In the genomic region with DNA sequence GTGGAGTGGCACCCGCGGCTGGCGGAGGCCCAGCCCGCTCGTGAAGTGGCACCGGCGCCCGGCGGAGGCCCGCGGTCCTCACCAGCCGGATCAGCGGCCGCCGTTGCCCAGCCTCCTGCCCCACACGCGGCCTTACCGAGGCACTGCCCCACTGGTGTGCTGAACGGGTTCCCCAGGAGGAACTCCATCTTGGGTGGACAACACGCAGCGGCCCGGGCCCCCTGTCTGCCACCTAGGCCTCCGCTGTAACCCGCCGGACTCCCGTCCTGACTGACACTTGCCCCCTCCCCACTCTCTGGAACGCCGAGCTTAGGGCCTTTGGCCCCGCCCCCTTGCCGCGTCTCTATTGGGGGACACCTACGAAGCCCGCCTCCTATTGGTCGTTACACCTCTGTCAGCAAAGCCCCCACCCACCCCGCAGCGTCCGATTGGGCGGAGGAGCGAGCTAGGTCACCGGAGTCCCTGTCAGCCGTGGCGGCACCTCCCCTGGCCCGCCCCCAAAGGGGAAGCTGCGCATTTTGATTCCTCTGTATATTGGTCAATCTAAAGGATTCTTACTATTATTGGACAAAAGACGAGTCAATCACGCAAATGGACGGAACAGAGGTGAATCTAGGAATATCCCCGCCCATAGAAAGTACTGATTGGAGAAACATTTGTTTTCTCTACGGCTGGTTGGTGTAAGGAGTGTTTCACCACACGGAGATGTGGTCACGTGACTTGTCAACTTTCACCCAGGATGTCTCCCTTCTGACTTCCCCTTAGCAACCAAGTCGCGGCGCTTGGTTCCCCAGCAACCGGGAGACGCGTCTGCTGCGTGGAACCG, we compare ENCODE assay signal across 1 cellular context.
TF ChIP-seq lines count a peak whose summit lies in the region.

DRC3 (plus strand) TSS at position 737 of the 826 bp plus-strand sequence. CDS start 4,737 bp downstream, outside the sequence.
TOM1L2 (minus strand) TSS at position 275 of the 826 bp plus-strand sequence; CDS start at position 188, 87 bp downstream.

TF ChIP-seq in K562, 482 proteins besides CTCF, POLR2A, EP300 and RAD21 (continued from another document and continues in another):
- TF ChIP-seq ZNF639 (CRISPR knock-in tag; conservative IDR thresholded peaks at IDR 0.05 in 1 of 2, IDR thresholded peaks at IDR 0.05 in 1 of 2) (0 out of 4 replicates have a peak, but pooled peaks of 1 of the 2 experiments have one; percentile 47), CHCHD3 (CRISPR knock-in tag; IDR thresholded peaks at IDR 0.05) (no peak), ZNF146 (CRISPR knock-in tag; IDR thresholded peaks at IDR 0.05; ENCODE audit: unreplicated experiment) (no peak), HDGF (IDR thresholded peaks at IDR 0.05) (no peak), RBM22 (IDR thresholded peaks at IDR 0.05; ENCODE audit: low read depth, low read length, poor library complexity, severe bottlenecking) (no peak), CTBP1 (IDR thresholded peaks at IDR 0.05; ENCODE audit: borderline replicate concordance) (0 out of 2 replicates have a peak, but pooled peaks have one; percentile 7), HNRNPUL1 (IDR thresholded peaks at IDR 0.05; ENCODE audit: low read length) (no peak), CREBBP (IDR thresholded peaks at IDR 0.05; ENCODE audit: low read depth, low read length) (no peak), NKRF (IDR thresholded peaks at IDR 0.05; ENCODE audit: borderline replicate concordance) (no peak), HDAC2 (IDR thresholded peaks at IDR 0.05) (no peak), TAF9B (IDR thresholded peaks at IDR 0.05; ENCODE audit: partially characterized antibody) (no peak), ZNF586 (CRISPR knock-in tag; conservative IDR thresholded peaks at IDR 0.05) (no peak), L3MBTL2 (IDR thresholded peaks at IDR 0.05) (peak; percentile 59; the same call in 1 of the 2 replicates), ZC3H8 (IDR thresholded peaks at IDR 0.05) (no peak), RBM34 (IDR thresholded peaks at IDR 0.05; ENCODE audit: borderline replicate concordance, insufficient read depth, low read length) (no peak), POLR2H (tag; IDR thresholded peaks at IDR 0.05; ENCODE audit: low read depth) (no peak), NR2F6 (CRISPR knock-in tag; IDR thresholded peaks at IDR 0.05) (no peak), ZNF282 (CRISPR knock-in tag; IDR thresholded peaks at IDR 0.05) (no peak), YBX1 (IDR thresholded peaks at IDR 0.05) (no peak), XRCC5 (IDR thresholded peaks at IDR 0.05; ENCODE audit: low read depth, low read length) (no peak), LCOR (CRISPR knock-in tag; IDR thresholded peaks at IDR 0.05) (0 out of 2 replicates have a peak, but pooled peaks have one; percentile 38), ZFP30 (CRISPR knock-in tag; IDR thresholded peaks at IDR 0.05; ENCODE audit: borderline replicate concordance) (no peak), SRSF9 (IDR thresholded peaks at IDR 0.05; ENCODE audit: borderline replicate concordance, low read depth, low read length) (no peak), NFYB (IDR thresholded peaks at IDR 0.05; ENCODE audit: extremely low read depth, insufficient read length) (peak; percentile 91), ZNF41 (CRISPR knock-in tag; conservative IDR thresholded peaks at IDR 0.05) (no peak), ARNT (IDR thresholded peaks at IDR 0.05) (no peak), BACH1 (tag; IDR thresholded peaks at IDR 0.05) (no peak), SAFB2 (IDR thresholded peaks at IDR 0.05; ENCODE audit: borderline replicate concordance, low read depth, low read length, severe bottlenecking) (no peak), FOXM1 (IDR thresholded peaks at IDR 0.05; ENCODE audit: low read depth) (peak; percentile 80), FOXM1 (CRISPR knock-in tag; IDR thresholded peaks at IDR 0.05; ENCODE audit: low read depth) (no peak), HNRNPK (IDR thresholded peaks at IDR 0.05; ENCODE audit: low read depth, low read length, poor library complexity, severe bottlenecking) (no peak), DDX20 (tag; IDR thresholded peaks at IDR 0.05; ENCODE audit: low read depth) (no peak), RUNX1 (IDR thresholded peaks at IDR 0.05; ENCODE audit: low read depth) (no peak), MAZ (CRISPR knock-in tag; conservative IDR thresholded peaks at IDR 0.05 in 1 of 2, IDR thresholded peaks at IDR 0.05 in 1 of 2) (peak; percentile 69 to 88; a peak in 2 of 4 replicates), DNMT1 (IDR thresholded peaks at IDR 0.05) (no peak), TBP (optimal IDR thresholded peaks at IDR 0.05; ENCODE audit: low read depth, low read length) (no peak), MTA3 (IDR thresholded peaks at IDR 0.05; ENCODE audit: borderline replicate concordance) (peak; percentile 32; the same call in 1 of the 2 replicates), BRD9 (IDR thresholded peaks at IDR 0.05; ENCODE audit: low read depth, partially characterized antibody) (no peak), CLOCK (CRISPR knock-in tag; IDR thresholded peaks at IDR 0.05; ENCODE audit: borderline replicate concordance) (no peak), OTX1 (CRISPR knock-in tag; IDR thresholded peaks at IDR 0.05) (no peak), TARDBP (IDR thresholded peaks at IDR 0.05) (no peak)
- TF ChIP-seq, protein P1, sequence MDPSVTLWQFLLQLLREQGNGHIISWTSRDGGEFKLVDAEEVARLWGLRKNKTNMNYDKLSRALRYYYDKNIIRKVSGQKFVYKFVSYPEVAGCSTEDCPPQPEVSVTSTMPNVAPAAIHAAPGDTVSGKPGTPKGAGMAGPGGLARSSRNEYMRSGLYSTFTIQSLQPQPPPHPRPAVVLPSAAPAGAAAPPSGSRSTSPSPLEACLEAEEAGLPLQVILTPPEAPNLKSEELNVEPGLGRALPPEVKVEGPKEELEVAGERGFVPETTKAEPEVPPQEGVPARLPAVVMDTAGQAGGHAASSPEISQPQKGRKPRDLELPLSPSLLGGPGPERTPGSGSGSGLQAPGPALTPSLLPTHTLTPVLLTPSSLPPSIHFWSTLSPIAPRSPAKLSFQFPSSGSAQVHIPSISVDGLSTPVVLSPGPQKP (CRISPR knock-in tag; IDR thresholded peaks at IDR 0.05): no peak
- TF ChIP-seq, protein P2, sequence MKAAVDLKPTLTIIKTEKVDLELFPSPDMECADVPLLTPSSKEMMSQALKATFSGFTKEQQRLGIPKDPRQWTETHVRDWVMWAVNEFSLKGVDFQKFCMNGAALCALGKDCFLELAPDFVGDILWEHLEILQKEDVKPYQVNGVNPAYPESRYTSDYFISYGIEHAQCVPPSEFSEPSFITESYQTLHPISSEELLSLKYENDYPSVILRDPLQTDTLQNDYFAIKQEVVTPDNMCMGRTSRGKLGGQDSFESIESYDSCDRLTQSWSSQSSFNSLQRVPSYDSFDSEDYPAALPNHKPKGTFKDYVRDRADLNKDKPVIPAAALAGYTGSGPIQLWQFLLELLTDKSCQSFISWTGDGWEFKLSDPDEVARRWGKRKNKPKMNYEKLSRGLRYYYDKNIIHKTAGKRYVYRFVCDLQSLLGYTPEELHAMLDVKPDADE (conservative IDR thresholded peaks at IDR 0.05; ENCODE audit: control insufficient read depth, low read depth, low read length): peak; percentile 55; the same call in 1 of the 2 replicates
- TF ChIP-seq, protein P3, sequence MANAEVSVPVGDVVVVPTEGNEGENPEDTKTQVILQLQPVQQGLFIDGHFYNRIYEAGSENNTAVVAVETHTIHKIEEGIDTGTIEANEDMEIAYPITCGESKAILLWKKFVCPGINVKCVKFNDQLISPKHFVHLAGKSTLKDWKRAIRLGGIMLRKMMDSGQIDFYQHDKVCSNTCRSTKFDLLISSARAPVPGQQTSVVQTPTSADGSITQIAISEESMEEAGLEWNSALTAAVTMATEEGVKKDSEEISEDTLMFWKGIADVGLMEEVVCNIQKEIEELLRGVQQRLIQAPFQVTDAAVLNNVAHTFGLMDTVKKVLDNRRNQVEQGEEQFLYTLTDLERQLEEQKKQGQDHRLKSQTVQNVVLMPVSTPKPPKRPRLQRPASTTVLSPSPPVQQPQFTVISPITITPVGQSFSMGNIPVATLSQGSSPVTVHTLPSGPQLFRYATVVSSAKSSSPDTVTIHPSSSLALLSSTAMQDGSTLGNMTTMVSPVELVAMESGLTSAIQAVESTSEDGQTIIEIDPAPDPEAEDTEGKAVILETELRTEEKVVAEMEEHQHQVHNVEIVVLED (CRISPR knock-in tag; IDR thresholded peaks at IDR 0.05): no peak
- TF ChIP-seq, protein P4, sequence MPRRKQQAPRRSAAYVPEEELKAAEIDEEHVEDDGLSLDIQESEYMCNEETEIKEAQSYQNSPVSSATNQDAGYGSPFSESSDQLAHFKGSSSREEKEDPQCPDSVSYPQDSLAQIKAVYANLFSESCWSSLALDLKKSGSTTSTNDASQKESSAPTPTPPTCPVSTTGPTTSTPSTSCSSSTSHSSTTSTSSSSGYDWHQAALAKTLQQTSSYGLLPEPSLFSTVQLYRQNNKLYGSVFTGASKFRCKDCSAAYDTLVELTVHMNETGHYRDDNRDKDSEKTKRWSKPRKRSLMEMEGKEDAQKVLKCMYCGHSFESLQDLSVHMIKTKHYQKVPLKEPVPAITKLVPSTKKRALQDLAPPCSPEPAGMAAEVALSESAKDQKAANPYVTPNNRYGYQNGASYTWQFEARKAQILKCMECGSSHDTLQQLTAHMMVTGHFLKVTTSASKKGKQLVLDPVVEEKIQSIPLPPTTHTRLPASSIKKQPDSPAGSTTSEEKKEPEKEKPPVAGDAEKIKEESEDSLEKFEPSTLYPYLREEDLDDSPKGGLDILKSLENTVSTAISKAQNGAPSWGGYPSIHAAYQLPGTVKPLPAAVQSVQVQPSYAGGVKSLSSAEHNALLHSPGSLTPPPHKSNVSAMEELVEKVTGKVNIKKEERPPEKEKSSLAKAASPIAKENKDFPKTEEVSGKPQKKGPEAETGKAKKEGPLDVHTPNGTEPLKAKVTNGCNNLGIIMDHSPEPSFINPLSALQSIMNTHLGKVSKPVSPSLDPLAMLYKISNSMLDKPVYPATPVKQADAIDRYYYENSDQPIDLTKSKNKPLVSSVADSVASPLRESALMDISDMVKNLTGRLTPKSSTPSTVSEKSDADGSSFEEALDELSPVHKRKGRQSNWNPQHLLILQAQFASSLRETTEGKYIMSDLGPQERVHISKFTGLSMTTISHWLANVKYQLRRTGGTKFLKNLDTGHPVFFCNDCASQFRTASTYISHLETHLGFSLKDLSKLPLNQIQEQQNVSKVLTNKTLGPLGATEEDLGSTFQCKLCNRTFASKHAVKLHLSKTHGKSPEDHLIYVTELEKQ (CRISPR knock-in tag; IDR thresholded peaks at IDR 0.05): no peak
- TF ChIP-seq, protein P5, sequence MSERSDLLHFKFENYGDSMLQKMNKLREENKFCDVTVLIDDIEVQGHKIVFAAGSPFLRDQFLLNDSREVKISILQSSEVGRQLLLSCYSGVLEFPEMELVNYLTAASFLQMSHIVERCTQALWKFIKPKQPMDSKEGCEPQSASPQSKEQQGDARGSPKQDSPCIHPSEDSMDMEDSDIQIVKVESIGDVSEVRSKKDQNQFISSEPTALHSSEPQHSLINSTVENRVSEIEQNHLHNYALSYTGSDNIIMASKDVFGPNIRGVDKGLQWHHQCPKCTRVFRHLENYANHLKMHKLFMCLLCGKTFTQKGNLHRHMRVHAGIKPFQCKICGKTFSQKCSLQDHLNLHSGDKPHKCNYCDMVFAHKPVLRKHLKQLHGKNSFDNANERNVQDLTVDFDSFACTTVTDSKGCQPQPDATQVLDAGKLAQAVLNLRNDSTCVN (CRISPR knock-in tag; IDR thresholded peaks at IDR 0.05): no peak
- TF ChIP-seq, protein P6, sequence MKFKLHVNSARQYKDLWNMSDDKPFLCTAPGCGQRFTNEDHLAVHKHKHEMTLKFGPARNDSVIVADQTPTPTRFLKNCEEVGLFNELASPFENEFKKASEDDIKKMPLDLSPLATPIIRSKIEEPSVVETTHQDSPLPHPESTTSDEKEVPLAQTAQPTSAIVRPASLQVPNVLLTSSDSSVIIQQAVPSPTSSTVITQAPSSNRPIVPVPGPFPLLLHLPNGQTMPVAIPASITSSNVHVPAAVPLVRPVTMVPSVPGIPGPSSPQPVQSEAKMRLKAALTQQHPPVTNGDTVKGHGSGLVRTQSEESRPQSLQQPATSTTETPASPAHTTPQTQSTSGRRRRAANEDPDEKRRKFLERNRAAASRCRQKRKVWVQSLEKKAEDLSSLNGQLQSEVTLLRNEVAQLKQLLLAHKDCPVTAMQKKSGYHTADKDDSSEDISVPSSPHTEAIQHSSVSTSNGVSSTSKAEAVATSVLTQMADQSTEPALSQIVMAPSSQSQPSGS (CRISPR knock-in tag; IDR thresholded peaks at IDR 0.05): no peak
